27 cellular contexts compared by ENCODE assay signal in the genomic region with DNA sequence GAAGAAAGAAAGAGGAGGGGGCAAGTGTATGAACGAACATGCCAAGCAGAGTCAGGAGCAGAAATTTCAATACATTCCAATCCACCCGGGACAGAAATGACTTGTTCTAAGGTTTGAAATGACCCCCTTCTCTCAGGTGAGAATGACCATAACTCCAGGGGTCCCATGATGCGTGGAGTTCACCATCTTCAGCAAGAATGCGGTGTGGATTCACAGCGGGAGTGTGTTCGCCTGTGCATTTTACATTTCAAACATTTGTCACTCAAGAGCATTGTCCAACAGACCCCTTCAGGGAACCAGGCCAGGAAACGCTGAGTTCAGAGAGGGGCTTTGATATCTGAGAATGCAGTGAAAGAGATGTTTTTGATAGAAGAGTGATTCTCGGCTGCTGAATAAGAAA.
"Had no signal": no experiment of that assay in that cellular context is flagged by ENCODE, and none has a peak within 500 bp of the region (broad histone marks: within the 10 kb centered on the region; RNA-seq: fewer than 3 reads in every experiment).

No MANE protein-coding gene starts in this region.

- H3K36me3 Mint-ChIP-seq: mesothelial cell of epicardium, natural killer cell had no signal

- H3K27me3 ChIP-seq: ovary, right atrium auricular region, right lobe of liver, testis, thyroid gland had no signal

- H3K27ac Mint-ChIP-seq: natural killer cell; nephron progenitor cell; progenitor cell of endocrine pancreas; stimulated activated naive B cell treated with anti-CD40 and anti-IgM and Interleukin-4, amounts not matched to agents 10 μg/mL and 1 μg/mL and 100 μg/mL, for 72 hours had no signal

- H3K4me2 ChIP-seq: hepatocyte, smooth muscle cell had no signal

- H3K79me2 ChIP-seq: hepatocyte had no signal

- H3K4me3 Mint-ChIP-seq: mesothelial cell of epicardium; naive B cell; natural killer cell; nephron progenitor cell; stimulated activated naive B cell treated with anti-CD40 and anti-IgM and Interleukin-4, amounts not matched to agents 10 μg/mL and 1 μg/mL and 100 μg/mL, for 72 hours had no signal

- H3K4me3 ChIP-seq: heart right ventricle, hepatocyte, left lung, lower lobe of right lung, ovary, right atrium auricular region, right lobe of liver, smooth muscle cell, stomach, testis, thyroid gland, transverse colon, upper lobe of right lung had no signal

- ATAC-seq: heart right ventricle; left cardiac atrium; left lung; lower lobe of right lung; natural killer cell; right lobe of liver; stimulated activated naive B cell treated with anti-CD40 and anti-IgM and Interleukin-4, amounts not matched to agents 10 μg/mL and 1 μg/mL and 100 μg/mL, for 72 hours; stimulated activated naive CD8-positive, alpha-beta T cell treated with anti-CD3 and anti-CD28 coated beads, Interleukin-15, Interleukin-2, amounts not matched to agents 100 U/mL and 50 U/mL, for 24 hours; upper lobe of right lung had no signal

- H3K9me3 ChIP-seq: left lung, lower lobe of right lung, ovary, right atrium auricular region, right lobe of liver, testis, thyroid gland, transverse colon, upper lobe of right lung had no signal

- DNase-seq: heart right ventricle; kidney glomerular epithelial cell; left cardiac atrium; left lung; lower lobe of right lung; mammary epithelial cell; mesenchymal stem cell; naive B cell; natural killer cell; nephron progenitor cell; ovary; right lobe of liver; stimulated activated CD4-positive, alpha-beta T cell treated with anti-CD3 and anti-CD28 coated beads, Interleukin-1b, Interleukin-23, amount 100 ng/mL, for 48 hours; stimulated activated CD4-positive, alpha-beta T cell treated with anti-CD3 and anti-CD28 coated beads, Interleukin-2, amount 100 ng/mL, for 48 hours; stimulated activated CD4-positive, alpha-beta T cell treated with anti-CD3 and anti-CD28 coated beads, Interleukin-4, amount 100 ng/mL, for 4 hours; stimulated activated naive B cell treated with anti-CD40 and anti-IgM and Interleukin-4, amounts not matched to agents 10 μg/mL and 1 μg/mL and 100 μg/mL, for 72 hours; stimulated activated naive CD8-positive, alpha-beta T cell treated with anti-CD3 and anti-CD28 coated beads, Interleukin-15, Interleukin-2, amounts not matched to agents 100 U/mL and 50 U/mL, for 24 hours; stomach; testis; thyroid gland; transverse colon; upper lobe of right lung had no signal

- H3K4me1 ChIP-seq: left lung, lower lobe of right lung, right atrium auricular region, right lobe of liver, stomach, testis, thyroid gland, upper lobe of right lung had no signal

- H2AFZ ChIP-seq: hepatocyte had no signal

- H3K36me3 ChIP-seq: heart right ventricle, left lung, lower lobe of right lung, ovary, right atrium auricular region, right lobe of liver, stomach, thyroid gland, transverse colon, upper lobe of right lung had no signal

- H3K27ac ChIP-seq: heart right ventricle, hepatocyte, left lung, lower lobe of right lung, ovary, right atrium auricular region, right lobe of liver, stomach, testis, thyroid gland, transverse colon, upper lobe of right lung had no signal

- H3K9me3 Mint-ChIP-seq: mesothelial cell of epicardium, natural killer cell had no signal
